21 cellular contexts compared by ENCODE assay signal in the genomic region with DNA sequence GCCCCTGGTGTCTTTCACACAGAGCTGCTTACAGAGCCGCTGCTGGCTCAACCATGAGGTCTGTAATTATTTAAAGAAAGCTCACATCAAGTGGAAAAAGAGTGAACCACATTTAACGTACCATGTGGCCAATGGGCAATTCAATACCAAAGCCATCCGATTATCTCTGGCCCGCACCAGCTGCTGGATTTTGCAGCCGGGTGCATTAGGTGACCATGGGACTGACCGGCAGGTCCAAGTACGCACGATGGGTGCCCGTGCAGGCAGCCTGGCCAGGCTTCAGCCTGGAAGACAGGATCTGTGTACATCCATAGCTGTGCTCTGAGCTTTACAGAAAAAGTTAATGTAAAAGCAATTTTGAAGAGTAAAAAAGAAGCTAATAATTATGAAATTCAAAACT.
"Had no signal": no experiment of that assay in that cellular context is flagged by ENCODE, and none has a peak within 500 bp of the region (broad histone marks: within the 10 kb centered on the region; RNA-seq: fewer than 3 reads in every experiment).

No MANE protein-coding gene starts in this region.

- H3K4me1 ChIP-seq: prostate gland, uterus had no signal

- FAIRE-seq: TTC549 had no signal

- H3K27ac ChIP-seq: coronary artery, lower lobe of right lung, prostate gland, tibial artery had no signal

- H3K27me3 Mint-ChIP-seq: activated B cell treated with CpG ODN at 0.5 μM for 24 hours; stimulated activated naive B cell treated with anti-CD40 and anti-IgM and Interleukin-4, amounts not matched to agents 10 μg/mL and 1 μg/mL and 100 μg/mL, for 72 hours had no signal

- H3K36me3 ChIP-seq: lower lobe of right lung, prostate gland, tibial artery, uterus had no signal

- H3K4me1 Mint-ChIP-seq: mesothelial cell of epicardium, neural crest cell had no signal

- H3K9me3 ChIP-seq: lower lobe of right lung, prostate gland, tibial artery, uterus had no signal

- ATAC-seq: activated CD8-positive, alpha-beta T cell treated with anti-CD3 and anti-CD28 coated beads, Interleukin-2, amount 10 ng/mL, durations not matched to agents 7 days and 5 days; activated T-cell treated with anti-CD3 and anti-CD28 coated beads, Interleukin-2, amount 50 U/mL, for 72 hours; esophagus mucosa; lower lobe of right lung; stimulated activated naive B cell treated with anti-CD40 and anti-IgM and Interleukin-4, amounts not matched to agents 10 μg/mL and 1 μg/mL and 100 μg/mL, for 72 hours had no signal

- H3K4me3 ChIP-seq: coronary artery, lower lobe of right lung, prostate gland, tibial artery, uterus had no signal

- H3K27me3 ChIP-seq: tibial artery, uterus had no signal

- DNase-seq: activated B cell treated with CpG ODN at 0.5 μM for 24 hours; activated CD4-positive, alpha-beta T cell treated with anti-CD3 and anti-CD28 coated beads for 48 hours; activated CD8-positive, alpha-beta memory T cell treated with anti-CD3 and anti-CD28 coated beads, Interleukin-2, amount 50 U/mL, for 48 hours; activated CD8-positive, alpha-beta T cell treated with anti-CD3 and anti-CD28 coated beads, Interleukin-2, amount 10 ng/mL, durations not matched to agents 7 days and 5 days; activated gamma-delta T cell; activated T-cell treated with anti-CD3 and anti-CD28 coated beads, Interleukin-2, amount 50 U/mL, for 72 hours; amniotic stem cell; lower lobe of right lung; stimulated activated CD4-positive, alpha-beta T cell treated with anti-CD3 and anti-CD28 coated beads, Interleukin-15, amount 100 ng/mL, for 24 hours; stimulated activated CD4-positive, alpha-beta T cell treated with anti-CD3 and anti-CD28 coated beads, Interleukin-4, amount 100 ng/mL, for 1 hour; stimulated activated naive B cell treated with anti-CD40 and anti-IgM and Interleukin-4, amounts not matched to agents 10 μg/mL and 1 μg/mL and 100 μg/mL, for 72 hours; T-helper 2 cell; uterus had no signal

- H3K4me3 Mint-ChIP-seq: activated B cell treated with CpG ODN at 0.5 μM for 24 hours; activated CD8-positive, alpha-beta T cell treated with anti-CD3 and anti-CD28 coated beads, Interleukin-2, amount 10 ng/mL, durations not matched to agents 7 days and 5 days; activated T-cell treated with anti-CD3 and anti-CD28 coated beads, Interleukin-2, amount 50 U/mL, for 72 hours; mesothelial cell of epicardium; neural crest cell; stimulated activated naive B cell treated with anti-CD40 and anti-IgM and Interleukin-4, amounts not matched to agents 10 μg/mL and 1 μg/mL and 100 μg/mL, for 72 hours had no signal

- H3K36me3 Mint-ChIP-seq: activated naive CD4-positive, alpha-beta T cell treated with anti-CD3 and anti-CD28 coated beads, Interleukin-2, amount 50 U/mL, for 72 hours; mesothelial cell of epicardium had no signal

- H3K27ac Mint-ChIP-seq: activated B cell treated with CpG ODN at 0.5 μM for 24 hours; activated CD8-positive, alpha-beta T cell treated with anti-CD3 and anti-CD28 coated beads, Interleukin-2, amount 10 ng/mL, durations not matched to agents 7 days and 5 days; activated naive CD4-positive, alpha-beta T cell treated with anti-CD3 and anti-CD28 coated beads, Interleukin-2, amount 50 U/mL, for 72 hours; activated T-cell treated with anti-CD3 and anti-CD28 coated beads, Interleukin-2, amount 50 U/mL, for 72 hours; mesothelial cell of epicardium; stimulated activated naive B cell treated with anti-CD40 and anti-IgM and Interleukin-4, amounts not matched to agents 10 μg/mL and 1 μg/mL and 100 μg/mL, for 72 hours had no signal

- H3K9me3 Mint-ChIP-seq: activated B cell treated with CpG ODN at 0.5 μM for 24 hours; activated naive CD4-positive, alpha-beta T cell treated with anti-CD3 and anti-CD28 coated beads, Interleukin-2, amount 50 U/mL, for 72 hours; activated T-cell treated with anti-CD3 and anti-CD28 coated beads, Interleukin-2, amount 50 U/mL, for 72 hours; mesothelial cell of epicardium; neural crest cell; stimulated activated naive B cell treated with anti-CD40 and anti-IgM and Interleukin-4, amounts not matched to agents 10 μg/mL and 1 μg/mL and 100 μg/mL, for 72 hours had no signal
